ENCODE assay signal across 14 cellular contexts in the genomic region with DNA sequence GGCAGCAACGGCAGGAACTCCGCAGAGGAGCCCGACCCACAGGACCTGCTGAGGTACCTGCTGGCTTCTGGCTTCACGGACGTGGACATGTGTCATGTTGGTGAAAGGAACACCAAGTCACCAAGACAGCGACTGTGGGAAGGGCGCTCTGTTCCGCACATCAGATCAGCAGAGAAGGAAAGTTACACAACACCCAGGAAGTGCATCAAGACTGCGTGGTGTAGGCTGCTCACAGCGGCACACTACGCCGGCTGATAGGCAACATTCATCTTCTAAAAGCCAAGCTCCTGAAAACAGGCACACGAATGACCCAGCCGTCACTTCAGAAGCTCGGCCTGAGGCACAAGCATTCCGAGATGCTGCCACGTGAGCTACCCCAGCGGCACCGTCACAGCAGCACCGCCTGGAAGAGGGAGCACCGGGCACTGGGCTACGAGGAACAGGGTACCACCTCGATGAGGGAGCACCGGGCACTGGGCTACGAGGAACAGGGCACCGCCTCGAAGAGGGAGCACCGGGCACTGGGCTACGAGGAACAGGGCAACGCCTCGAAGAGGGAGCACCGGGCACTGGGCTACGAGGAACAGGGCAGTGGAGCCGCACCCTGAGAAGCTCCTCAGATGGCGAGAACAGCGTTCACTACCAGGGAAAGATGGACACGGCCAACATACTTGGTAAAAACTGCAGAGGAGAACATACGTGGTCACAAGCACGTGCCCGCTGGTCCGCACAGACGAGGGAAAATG.
DNase-seq lines count a peak whose midpoint lies in the region; FAIRE-seq and TF ChIP-seq lines count a peak whose summit lies in the region.
"Had no signal": no experiment of that assay in that cellular context is flagged by ENCODE, and none has a peak within 500 bp of the region (broad histone marks: within the 10 kb centered on the region; RNA-seq: fewer than 3 reads in every experiment).

No MANE protein-coding gene starts in this region.

- peaks cover 11 to 18% (median 15%) of the 10 kb centered on the region in 11 experiments for H3K9me3 ChIP-seq in BLaER1 treated with 17β-estradiol and CSF1 and Interleukin-3, amounts not matched to agents 10 nM and 100 nM (replicated peaks in 1 of 11)
- H3K9me3 ChIP-seq: A549, BE2C had no signal

- peak overlapping the region; percentile 30 for H3K27ac Mint-ChIP-seq in endothelial cell (ENCODE audit: unreplicated experiment)
- no peak overlapping the region for H3K27ac Mint-ChIP-seq in activated naive CD4-positive, alpha-beta T cell treated with anti-CD3 and anti-CD28 coated beads for 36 hours
- H3K27ac Mint-ChIP-seq: GM23338 had no signal

- POLR2A ChIA-PET in RWPE1 (lab: Yijun Ruan, JAX; ENCODE audit: low non-redundant PET), result interaction anchor here (0.5 kb wide), 1 partner anchor 101 kb away, joined by 7 read pairs; no protein-coding TSS in a partner anchor

- H3K36me3 Mint-ChIP-seq in endothelial cell (ENCODE audit: low read depth, unreplicated experiment), result peaks cover 27% of the 10 kb centered on the region
- peaks cover 8% of the 10 kb centered on the region for H3K36me3 Mint-ChIP-seq in activated naive CD4-positive, alpha-beta T cell treated with anti-CD3 and anti-CD28 coated beads for 36 hours (ENCODE audit: low read depth)

- H3K27me3 Mint-ChIP-seq in endothelial cell (ENCODE audit: unreplicated experiment), result peaks cover 9% of the 10 kb centered on the region
- H3K27me3 Mint-ChIP-seq in activated naive CD4-positive, alpha-beta T cell treated with anti-CD3 and anti-CD28 coated beads for 36 hours (ENCODE audit: low read depth), result no peaks in the 10 kb centered on the region
- H3K27me3 Mint-ChIP-seq: CD4-positive, CD25-positive, alpha-beta regulatory T cell; IgD-negative memory B cell had no signal

- TF ChIP-seq CTCF in endothelial cell (IDR thresholded peaks at IDR 0.05; ENCODE audit: unreplicated experiment) (no peak), RWPE1 (conservative IDR thresholded peaks at IDR 0.05; ENCODE audit: low read depth) (no peak)

- CTCF ChIA-PET in RWPE1 (lab: Yijun Ruan, JAX), result no interaction called here
- CTCF ChIA-PET in activated naive CD4-positive, alpha-beta T cell treated with anti-CD3 and anti-CD28 coated beads for 36 hours (lab: Charles Lee), result interaction anchor here (0.6 kb wide), 1 partner anchor 323 kb away, joined by 3 read pairs; no protein-coding TSS in a partner anchor

- FAIRE-seq in HTR-8/SVneo (lab: Jason Lieb, UNC) (peak; percentile 28), urothelium cell line (lab: Jason Lieb, UNC) (peak; percentile 94)
- FAIRE-seq: A549 had no signal

- peaks cover 6 to 99% (median 65%) of the 10 kb centered on the region in 11 experiments; a peak in 20 of 22 replicates for H4K20me1 ChIP-seq in BLaER1 treated with 17β-estradiol and CSF1 and Interleukin-3, amounts not matched to agents 10 nM and 100 nM

- DNase-seq in HTR-8/SVneo (ENCODE audit: insufficient read length, low spot score) (no peak), endothelial cell (ENCODE audit: low spot score) (no peak), urothelium cell line (ENCODE audit: low spot score) (no peak), RWPE1 (ENCODE audit: low spot score) (no peak)
- DNase-seq in activated naive CD4-positive, alpha-beta T cell treated with anti-CD3 and anti-CD28 coated beads for 36 hours, result no peak
- DNase-seq: BE2C; Calu3; CD4-positive, CD25-positive, alpha-beta regulatory T cell; DMS 273 treated with DMSO at 0.1 percent for 48 hours; H9 had no signal

- peak overlapping the region in 4 of 11 experiments; percentile 47 to 56 (median 52); a peak in 7 of 22 replicates for H3K27ac ChIP-seq in BLaER1 treated with 17β-estradiol and CSF1 and Interleukin-3, amounts not matched to agents 10 nM and 100 nM
- no peak overlapping the region for H3K27ac ChIP-seq in RWPE1
- H3K27ac ChIP-seq: A549 had no signal

- H3K4me2 ChIP-seq in BLaER1 treated with 17β-estradiol and CSF1 and Interleukin-3, amounts not matched to agents 10 nM and 100 nM, result peak overlapping the region in 10 of 11 experiments; percentile 30 to 99 (median 80); a peak in 18 of 22 replicates
- H3K4me2 ChIP-seq: A549, GM23338 had no signal

- peaks cover 8% of the 10 kb centered on the region for H3K4me1 Mint-ChIP-seq in endothelial cell (ENCODE audit: unreplicated experiment)
- H3K4me1 Mint-ChIP-seq in activated naive CD4-positive, alpha-beta T cell treated with anti-CD3 and anti-CD28 coated beads for 36 hours (ENCODE audit: low read depth), result no peaks in the 10 kb centered on the region
- H3K4me1 Mint-ChIP-seq: CD4-positive, CD25-positive, alpha-beta regulatory T cell; IgD-negative memory B cell had no signal

- H3K9me3 Mint-ChIP-seq in endothelial cell (ENCODE audit: unreplicated experiment), result no peaks in the 10 kb centered on the region
- H3K9me3 Mint-ChIP-seq in activated naive CD4-positive, alpha-beta T cell treated with anti-CD3 and anti-CD28 coated beads for 36 hours, result no peaks in the 10 kb centered on the region
- H3K9me3 Mint-ChIP-seq: CD4-positive, CD25-positive, alpha-beta regulatory T cell; GM23338; H9; IgD-negative memory B cell had no signal

- intact Hi-C loops in activated naive CD4-positive, alpha-beta T cell treated with anti-CD3 and anti-CD28 coated beads for 36 hours (cut with micrococcal nuclease), result no loop called here

- peak overlapping the region; percentile 7 for H3K4me3 Mint-ChIP-seq in endothelial cell (ENCODE audit: unreplicated experiment)
- H3K4me3 Mint-ChIP-seq in activated naive CD4-positive, alpha-beta T cell treated with anti-CD3 and anti-CD28 coated beads for 36 hours, result no peak overlapping the region
- H3K4me3 Mint-ChIP-seq: CD4-positive, CD25-positive, alpha-beta regulatory T cell; GM23338; H9; IgD-negative memory B cell had no signal

- H3K36me3 ChIP-seq in BLaER1 treated with 17β-estradiol and CSF1 and Interleukin-3, amounts not matched to agents 10 nM and 100 nM, result peaks cover 26 to 71% (median 58%) of the 10 kb centered on the region in 11 experiments

- no peak overlapping the region for H3K4me3 ChIP-seq in BLaER1 treated with 17β-estradiol and CSF1 and Interleukin-3, amounts not matched to agents 10 nM and 100 nM
- H3K4me3 ChIP-seq: A549, GM23338 had no signal

- peaks cover 20 to 100% (median 96%) of the 10 kb centered on the region in 10 experiments for H3K4me1 ChIP-seq in BLaER1 treated with 17β-estradiol and CSF1 and Interleukin-3, amounts not matched to agents 10 nM and 100 nM
- H3K4me1 ChIP-seq: A549, BE2C had no signal

- peak overlapping the region in 3 of 11 experiments; percentile 10 to 45 (median 16); a peak in 5 of 22 replicates for H3K9ac ChIP-seq in BLaER1 treated with 17β-estradiol and CSF1 and Interleukin-3, amounts not matched to agents 10 nM and 100 nM

- H3K27me3 ChIP-seq in BLaER1 treated with 17β-estradiol and CSF1 and Interleukin-3, amounts not matched to agents 10 nM and 100 nM, result peaks cover 0 to 35% (median 0%) of the 10 kb centered on the region in 11 experiments; a peak in 4 of 22 replicates
- H3K27me3 ChIP-seq: BE2C had no signal
